27 cellular contexts compared by ENCODE assay signal in the genomic region with DNA sequence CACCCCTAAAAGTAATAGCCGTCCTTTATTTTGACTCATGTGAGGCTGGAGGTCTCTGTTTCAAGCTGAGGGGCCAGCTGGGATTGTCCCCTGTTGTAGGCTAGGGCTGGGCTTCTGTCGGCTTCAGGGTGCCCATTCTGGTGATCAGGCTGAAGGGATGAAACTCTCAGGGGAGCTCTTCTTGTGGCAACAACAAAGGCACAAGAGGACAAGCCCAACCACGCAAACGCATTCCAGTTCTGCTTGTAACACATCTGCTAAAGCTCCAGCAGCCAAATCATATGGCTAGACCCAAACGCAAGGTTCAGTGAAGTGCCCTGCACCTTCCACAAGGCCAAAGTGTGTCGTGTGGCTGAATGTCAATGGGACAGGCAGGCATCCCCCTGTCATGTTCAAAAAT.
"Had no signal": no experiment of that assay in that cellular context is flagged by ENCODE, and none has a peak within 500 bp of the region (broad histone marks: within the 10 kb centered on the region; RNA-seq: fewer than 3 reads in every experiment).

No MANE protein-coding gene starts in this region.

- H3K4me1 ChIP-seq: adrenal gland, breast epithelium, esophagus squamous epithelium, gastroesophageal sphincter, lower lobe of right lung, prostate gland, spleen, upper lobe of right lung had no signal

- DNase-seq: activated gamma-delta T cell treated with Interleukin-2 at 50 U/mL for 16 hours; activated T-cell treated with anti-CD3 and anti-CD28 coated beads, Interleukin-2, amount 50 U/mL, for 1 hour; adrenal gland; endodermal cell; esophagus squamous epithelium; head of caudate nucleus; hypothalamus; kidney; lower lobe of right lung; natural killer cell; ovary; spleen; stimulated activated CD4-positive, alpha-beta T cell treated with anti-CD3 and anti-CD28 coated beads, Interleukin-4, amount 100 ng/mL, for 24 hours; stimulated activated naive CD4-positive, alpha-beta T cell treated with Interleukin-2 at 50 U/mL for 16 hours; T1000; upper lobe of right lung had no signal

- H3K27me3 Mint-ChIP-seq: activated naive CD8-positive, alpha-beta T cell had no signal

- H3K9me3 Mint-ChIP-seq: endodermal cell; mesothelial cell of epicardium; T-helper 1 cell treated with Interleukin-12 subunit alpha and Interleukin-12 subunit beta and Interleukin-4 antibody, amounts not matched to agents 30 μg/mL and 1 μg/mL, for 36 hours; WTC11 had no signal

- H3K36me3 Mint-ChIP-seq: activated naive CD8-positive, alpha-beta T cell; mesothelial cell of epicardium; natural killer cell; WTC11 had no signal

- ATAC-seq: gastroesophageal sphincter, left lobe of liver, lower lobe of right lung, natural killer cell, upper lobe of right lung, WTC11 had no signal

- H3K27me3 ChIP-seq: adrenal gland, breast epithelium, esophagus squamous epithelium, gastroesophageal sphincter, neutrophil, ovary, spleen, upper lobe of right lung had no signal

- H3K36me3 ChIP-seq: adrenal gland, breast epithelium, esophagus squamous epithelium, gastroesophageal sphincter, lower lobe of right lung, neutrophil, ovary, prostate gland, spleen, thoracic aorta, upper lobe of right lung had no signal

- H3K4me1 Mint-ChIP-seq: endodermal cell, natural killer cell, WTC11 had no signal

- H3K27ac Mint-ChIP-seq: activated naive CD8-positive, alpha-beta T cell; endodermal cell; mesothelial cell of epicardium; natural killer cell; T-helper 1 cell treated with Interleukin-12 subunit alpha and Interleukin-12 subunit beta and Interleukin-4 antibody, amounts not matched to agents 30 μg/mL and 1 μg/mL, for 36 hours; WTC11 had no signal

- H3K4me3 ChIP-seq: adrenal gland, breast epithelium, coronary artery, esophagus squamous epithelium, gastroesophageal sphincter, lower lobe of right lung, ovary, prostate gland, spleen, thoracic aorta, upper lobe of right lung had no signal

- H3K27ac ChIP-seq: adrenal gland, breast epithelium, coronary artery, esophagus squamous epithelium, gastroesophageal sphincter, lower lobe of right lung, neutrophil, ovary, prostate gland, spleen, thoracic aorta, upper lobe of right lung had no signal

- H3K4me3 Mint-ChIP-seq: activated naive CD8-positive, alpha-beta T cell; endodermal cell; mesothelial cell of epicardium; natural killer cell; T-helper 1 cell treated with Interleukin-12 subunit alpha and Interleukin-12 subunit beta and Interleukin-4 antibody, amounts not matched to agents 30 μg/mL and 1 μg/mL, for 36 hours; WTC11 had no signal
